1 cellular context compared by ENCODE assay signal in genomic region chr18:21612125-21613100, GRCh38.
TF ChIP-seq lines count a peak whose summit lies in the region.

Gene SNRPD1 (plus strand): TSS chr18:21612314. CDS start chr18:21612430, 116 bp downstream.

TF ChIP-seq in K562, 482 proteins besides CTCF, POLR2A, EP300 and RAD21 (continued from another document and continues in another):
- TF ChIP-seq TSHZ1 (CRISPR knock-in tag; IDR thresholded peaks at IDR 0.05) (no peak), HDAC6 (IDR thresholded peaks at IDR 0.05; ENCODE audit: low read depth, low read length) (no peak), IFI16 (CRISPR knock-in tag; IDR thresholded peaks at IDR 0.05) (no peak), PHB2 (IDR thresholded peaks at IDR 0.05; ENCODE audit: low read depth) (no peak), ZNF184 (CRISPR knock-in tag; IDR thresholded peaks at IDR 0.05) (no peak), BDP1 (IDR thresholded peaks at IDR 0.05; ENCODE audit: insufficient read depth, insufficient read length) (no peak), CBX1 (IDR thresholded peaks at IDR 0.05; ENCODE audit: low read depth) (peak; percentile 93), MLX (CRISPR knock-in tag; conservative IDR thresholded peaks at IDR 0.05) (peak; percentile 40 to 90; a peak in 1 of 4 replicates), SP1 (CRISPR knock-in tag; IDR thresholded peaks at IDR 0.05) (peak; percentile 44; the same call in 1 of the 2 replicates), SIX5 (IDR thresholded peaks at IDR 0.05; ENCODE audit: borderline replicate concordance in 1 of 2, insufficient read depth in 1 of 2, low read depth in 1 of 2, low read length in 2 of 2) (peak in 1 of 2 experiments; percentile 11; a peak in 2 of 4 replicates), MBD1 (CRISPR knock-in tag; IDR thresholded peaks at IDR 0.05) (no peak), HMBOX1 (IDR thresholded peaks at IDR 0.05) (no peak), JUNB (CRISPR knock-in tag; conservative IDR thresholded peaks at IDR 0.05) (no peak), PYGO2 (tag; IDR thresholded peaks at IDR 0.05) (no peak), COPS2 (conservative IDR thresholded peaks at IDR 0.05) (no peak), CREB5 (CRISPR knock-in tag; IDR thresholded peaks at IDR 0.05) (no peak), GABPB2 (CRISPR knock-in tag; conservative IDR thresholded peaks at IDR 0.05) (no peak), U2AF1 (optimal IDR thresholded peaks at IDR 0.05; ENCODE audit: low read depth, low read length) (no peak), STAT6 (CRISPR knock-in tag; IDR thresholded peaks at IDR 0.05) (no peak), KHSRP (IDR thresholded peaks at IDR 0.05) (no peak), RBM39 (optimal IDR thresholded peaks at IDR 0.05; ENCODE audit: low read depth, low read length) (no peak), XRCC4 (IDR thresholded peaks at IDR 0.05; ENCODE audit: extremely low read depth, insufficient read depth, insufficient read length) (no peak), NKRF (IDR thresholded peaks at IDR 0.05; ENCODE audit: borderline replicate concordance) (peak; percentile 98), PREB (CRISPR knock-in tag; IDR thresholded peaks at IDR 0.05) (0 out of 2 replicates have a peak, but pooled peaks have one; percentile 25), CBX3 (IDR thresholded peaks at IDR 0.05; ENCODE audit: borderline replicate concordance in 1 of 2, low read length in 2 of 2) (peak in 1 of 2 experiments; percentile 77; a peak in 2 of 3 replicates), DEAF1 (CRISPR knock-in tag; IDR thresholded peaks at IDR 0.05) (no peak), BMI1 (IDR thresholded peaks at IDR 0.05; ENCODE audit: low read length) (no peak), NFATC3 (IDR thresholded peaks at IDR 0.05) (no peak), ARID2 (IDR thresholded peaks at IDR 0.05) (no peak), NFXL1 (CRISPR knock-in tag; IDR thresholded peaks at IDR 0.05) (no peak), IRF1 (CRISPR knock-in tag; IDR thresholded peaks at IDR 0.05; ENCODE audit: borderline replicate concordance) (no peak), ZNF277 (CRISPR knock-in tag; IDR thresholded peaks at IDR 0.05; ENCODE audit: borderline replicate concordance) (no peak), TFE3 (CRISPR knock-in tag; IDR thresholded peaks at IDR 0.05) (no peak), KAT8 (IDR thresholded peaks at IDR 0.05; ENCODE audit: low read depth) (no peak), ZNF740 (CRISPR knock-in tag; IDR thresholded peaks at IDR 0.05) (no peak), ZNF740 (tag; IDR thresholded peaks at IDR 0.05) (no peak), TAF1 (IDR thresholded peaks at IDR 0.05; ENCODE audit: control insufficient read depth, extremely low read depth, insufficient read depth, low read length, severe bottlenecking) (peak; percentile 95), RBM34 (IDR thresholded peaks at IDR 0.05; ENCODE audit: borderline replicate concordance, insufficient read depth, low read length) (no peak)
